Comparison of ENCODE assay signal across 7 cellular contexts in genomic region chr2:168490015-168490874, GRCh38. TPM values are rescaled to one million over a fixed set of nuclear protein-coding genes. Genes with fewer than 3 reads are reported as not detected.
DNase-seq lines count a peak whose midpoint lies in the region; ATAC-seq and TF ChIP-seq lines count a peak whose summit lies in the region.

No MANE protein-coding gene starts in this region.

- BruUV-seq in PC-9 (replicated peaks; lab: Mats Ljungman, UMichigan): no TSS peak

- no peaks in the 10 kb centered on the region for H4K20me1 ChIP-seq in PC-9 (ENCODE audit: insufficient read depth)

- H3F3A ChIP-seq in PC-9 (ENCODE audit: insufficient read depth, low read depth): no peaks in the 10 kb centered on the region

- H3K9me2 ChIP-seq in PC-9 (ENCODE audit: insufficient read depth): no peaks in the 10 kb centered on the region

- CTCF ChIA-PET in PC-9 (lab: Charles Lee): no interaction called here

- TF ChIP-seq CTCF in PC-9 (conservative IDR thresholded peaks at IDR 0.05): no peak

- no peak overlapping the region for H3K9ac ChIP-seq in adipocyte (ENCODE audit: low read length)

- intact Hi-C loops in left colon (cut with DNase I, micrococcal nuclease) (no loop called here), PC-9 (cut with micrococcal nuclease; ENCODE audit: unreplicated experiment) (no loop called here)

- H3K27me3 ChIP-seq in adipocyte (replicated peaks; ENCODE audit: control insufficient read depth, insufficient read depth, low read length): no peaks in the 10 kb centered on the region
- no peaks in the 10 kb centered on the region for H3K27me3 ChIP-seq in PC-9 (ENCODE audit: insufficient read depth, low read depth)

- H3K9me3 ChIP-seq in adipocyte (ENCODE audit: control insufficient read depth, low read length) (no peaks in the 10 kb centered on the region), PC-9 (ENCODE audit: insufficient read depth, low read depth) (no peaks in the 10 kb centered on the region)

- H3K4me1 ChIP-seq in adipocyte (ENCODE audit: control insufficient read depth, insufficient read depth, low read length) (peaks cover 9% of the 10 kb centered on the region), PC-9 (replicated peaks; ENCODE audit: insufficient read depth) (no peaks in the 10 kb centered on the region)

- H3K79me2 ChIP-seq in PC-9 (ENCODE audit: low read depth): no peaks in the 10 kb centered on the region

- H3K4me3 ChIP-seq in adipocyte (ENCODE audit: low read length): no peak overlapping the region
- no peak overlapping the region for H3K4me3 ChIP-seq in PC-9

- POLR2A ChIA-PET in PC-9 (lab: Charles Lee; ENCODE audit: unreplicated experiment): no interaction called here

- H2AFZ ChIP-seq in PC-9: no peak overlapping the region

- ATAC-seq in GM18870 (IDR thresholded peaks at IDR 0.05; ENCODE audit: unreplicated experiment) (peak; percentile 94), HG02798 (IDR thresholded peaks at IDR 0.05; ENCODE audit: poor library complexity, unreplicated experiment) (peak; percentile 94), left colon (peak; percentile 34)
- peak; percentile 96 for ATAC-seq in stimulated activated naive CD8-positive, alpha-beta T cell treated with anti-CD3 and anti-CD28 coated beads, Interleukin-15, Interleukin-2, amounts not matched to agents 100 U/mL and 50 U/mL, for 24 hours

- H3K4me2 ChIP-seq in PC-9: no peak overlapping the region

- H3K27ac ChIP-seq in PC-9: no peak overlapping the region

- no peaks in the 10 kb centered on the region for H3K36me3 ChIP-seq in adipocyte (ENCODE audit: control insufficient read depth, insufficient read depth, low read length, severe bottlenecking)
- no peaks in the 10 kb centered on the region for H3K36me3 ChIP-seq in PC-9 (ENCODE audit: low read depth)

- DNase-seq in NCI-H460 (ENCODE audit: extremely low read depth, low read depth): peak; percentile 65
- DNase-seq in adipocyte (ENCODE audit: low read depth): peak; percentile 88
- DNase-seq in left colon: peak in 1 of 2 donors; percentile 22
- DNase-seq in stimulated activated naive CD8-positive, alpha-beta T cell treated with anti-CD3 and anti-CD28 coated beads, Interleukin-15, Interleukin-2, amounts not matched to agents 100 U/mL and 50 U/mL, for 24 hours: peak; percentile 37
- DNase-seq in PC-9: no peak

RNA-seq across cellular contexts. Expression of gene CERS6, which starts 34.2 kb away (rescaled TPM):
- total RNA-seq in NCI-H460 (2014; rRNA removed; shearing (Covaris generic)): 57.1 and 57.3 TPM in 2 replicates
- 23.9 and 31.1 TPM in 2 replicates for polyA plus RNA-seq in NCI-H460 (2014; cell fraction: nucleus; rRNA removed)
- 10 to 100 TPM; 64.4 to 67.2 TPM for total RNA-seq in left colon
- total RNA-seq in PC-9 (2021): 7.5 and 8.3 TPM in 2 replicates

Comparison
In these comparisons a context has a peak if more than half of its experiments do, and no peak if none do; other contexts are left out.
1. ATAC-seq: peak in every context shown above with its lines; median percentile 96 in stimulated activated naive CD8-positive, alpha-beta T cell treated with anti-CD3 and anti-CD28 coated beads, Interleukin-15, Interleukin-2, amounts not matched to agents 100 U/mL and 50 U/mL, for 24 hours; 94 in GM18870; 94 in HG02798; 34 in left colon.
2. DNase-seq: peak in NCI-H460 (single experiment), adipocyte (single experiment) and stimulated activated naive CD8-positive, alpha-beta T cell treated with anti-CD3 and anti-CD28 coated beads, Interleukin-15, Interleukin-2, amounts not matched to agents 100 U/mL and 50 U/mL, for 24 hours (single experiment); none in PC-9 (0 of 2).